ENCODE assay signal across 11 cellular contexts in genomic region chr7:38625866-38626265, GRCh38.
"Had no signal": no experiment of that assay in that cellular context is flagged by ENCODE, and none has a peak within 500 bp of the region (broad histone marks: within the 10 kb centered on the region; RNA-seq: fewer than 3 reads in every experiment).

No MANE protein-coding gene starts in this region.

- H3K4me1 ChIP-seq: HAP-1 had no signal

- DNase-seq: GM23248, GOT3, H7, H9, HCEC 1CT, HFFc6 had no signal

- H2AFZ ChIP-seq: GM23248, GM23338 had no signal

- H3K4me2 ChIP-seq: GM23338 had no signal

- H3K4me3 ChIP-seq: GM23248, GM23338, HAP-1 had no signal

- ATAC-seq: GM23338, HCT116 had no signal

- H3K9ac ChIP-seq: GM23248 had no signal

- H3K27ac ChIP-seq: GM23248 had no signal

- H3K36me3 ChIP-seq: HAP-1 had no signal

- FAIRE-seq: H1, H54 had no signal
